In the genomic region with DNA sequence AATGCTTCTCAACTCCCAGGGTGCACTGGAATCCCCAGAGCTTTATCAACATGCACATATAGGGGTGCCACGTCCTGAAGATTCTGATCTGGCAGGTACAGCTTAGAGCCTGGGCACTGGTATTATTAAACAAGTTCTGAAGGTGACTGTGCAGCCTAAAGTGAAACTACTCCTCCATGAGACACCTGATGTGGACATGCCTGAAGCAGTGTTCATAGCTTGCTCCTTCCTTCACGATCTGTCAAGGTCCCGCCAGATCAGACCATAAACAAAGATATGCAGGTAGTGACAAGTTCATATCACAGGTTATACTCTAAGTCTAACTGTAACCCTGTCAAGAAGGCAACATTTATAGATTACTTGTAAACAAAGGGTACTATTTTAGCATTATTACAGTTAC, we compare ENCODE assay signal across 1 cellular context.
TF ChIP-seq lines count a peak whose summit lies in the region.

No MANE protein-coding gene starts in this region.

TF ChIP-seq in GM23338, 12 proteins besides CTCF, POLR2A, EP300 and RAD21 (continued from another document):
- TF ChIP-seq, protein P1, sequence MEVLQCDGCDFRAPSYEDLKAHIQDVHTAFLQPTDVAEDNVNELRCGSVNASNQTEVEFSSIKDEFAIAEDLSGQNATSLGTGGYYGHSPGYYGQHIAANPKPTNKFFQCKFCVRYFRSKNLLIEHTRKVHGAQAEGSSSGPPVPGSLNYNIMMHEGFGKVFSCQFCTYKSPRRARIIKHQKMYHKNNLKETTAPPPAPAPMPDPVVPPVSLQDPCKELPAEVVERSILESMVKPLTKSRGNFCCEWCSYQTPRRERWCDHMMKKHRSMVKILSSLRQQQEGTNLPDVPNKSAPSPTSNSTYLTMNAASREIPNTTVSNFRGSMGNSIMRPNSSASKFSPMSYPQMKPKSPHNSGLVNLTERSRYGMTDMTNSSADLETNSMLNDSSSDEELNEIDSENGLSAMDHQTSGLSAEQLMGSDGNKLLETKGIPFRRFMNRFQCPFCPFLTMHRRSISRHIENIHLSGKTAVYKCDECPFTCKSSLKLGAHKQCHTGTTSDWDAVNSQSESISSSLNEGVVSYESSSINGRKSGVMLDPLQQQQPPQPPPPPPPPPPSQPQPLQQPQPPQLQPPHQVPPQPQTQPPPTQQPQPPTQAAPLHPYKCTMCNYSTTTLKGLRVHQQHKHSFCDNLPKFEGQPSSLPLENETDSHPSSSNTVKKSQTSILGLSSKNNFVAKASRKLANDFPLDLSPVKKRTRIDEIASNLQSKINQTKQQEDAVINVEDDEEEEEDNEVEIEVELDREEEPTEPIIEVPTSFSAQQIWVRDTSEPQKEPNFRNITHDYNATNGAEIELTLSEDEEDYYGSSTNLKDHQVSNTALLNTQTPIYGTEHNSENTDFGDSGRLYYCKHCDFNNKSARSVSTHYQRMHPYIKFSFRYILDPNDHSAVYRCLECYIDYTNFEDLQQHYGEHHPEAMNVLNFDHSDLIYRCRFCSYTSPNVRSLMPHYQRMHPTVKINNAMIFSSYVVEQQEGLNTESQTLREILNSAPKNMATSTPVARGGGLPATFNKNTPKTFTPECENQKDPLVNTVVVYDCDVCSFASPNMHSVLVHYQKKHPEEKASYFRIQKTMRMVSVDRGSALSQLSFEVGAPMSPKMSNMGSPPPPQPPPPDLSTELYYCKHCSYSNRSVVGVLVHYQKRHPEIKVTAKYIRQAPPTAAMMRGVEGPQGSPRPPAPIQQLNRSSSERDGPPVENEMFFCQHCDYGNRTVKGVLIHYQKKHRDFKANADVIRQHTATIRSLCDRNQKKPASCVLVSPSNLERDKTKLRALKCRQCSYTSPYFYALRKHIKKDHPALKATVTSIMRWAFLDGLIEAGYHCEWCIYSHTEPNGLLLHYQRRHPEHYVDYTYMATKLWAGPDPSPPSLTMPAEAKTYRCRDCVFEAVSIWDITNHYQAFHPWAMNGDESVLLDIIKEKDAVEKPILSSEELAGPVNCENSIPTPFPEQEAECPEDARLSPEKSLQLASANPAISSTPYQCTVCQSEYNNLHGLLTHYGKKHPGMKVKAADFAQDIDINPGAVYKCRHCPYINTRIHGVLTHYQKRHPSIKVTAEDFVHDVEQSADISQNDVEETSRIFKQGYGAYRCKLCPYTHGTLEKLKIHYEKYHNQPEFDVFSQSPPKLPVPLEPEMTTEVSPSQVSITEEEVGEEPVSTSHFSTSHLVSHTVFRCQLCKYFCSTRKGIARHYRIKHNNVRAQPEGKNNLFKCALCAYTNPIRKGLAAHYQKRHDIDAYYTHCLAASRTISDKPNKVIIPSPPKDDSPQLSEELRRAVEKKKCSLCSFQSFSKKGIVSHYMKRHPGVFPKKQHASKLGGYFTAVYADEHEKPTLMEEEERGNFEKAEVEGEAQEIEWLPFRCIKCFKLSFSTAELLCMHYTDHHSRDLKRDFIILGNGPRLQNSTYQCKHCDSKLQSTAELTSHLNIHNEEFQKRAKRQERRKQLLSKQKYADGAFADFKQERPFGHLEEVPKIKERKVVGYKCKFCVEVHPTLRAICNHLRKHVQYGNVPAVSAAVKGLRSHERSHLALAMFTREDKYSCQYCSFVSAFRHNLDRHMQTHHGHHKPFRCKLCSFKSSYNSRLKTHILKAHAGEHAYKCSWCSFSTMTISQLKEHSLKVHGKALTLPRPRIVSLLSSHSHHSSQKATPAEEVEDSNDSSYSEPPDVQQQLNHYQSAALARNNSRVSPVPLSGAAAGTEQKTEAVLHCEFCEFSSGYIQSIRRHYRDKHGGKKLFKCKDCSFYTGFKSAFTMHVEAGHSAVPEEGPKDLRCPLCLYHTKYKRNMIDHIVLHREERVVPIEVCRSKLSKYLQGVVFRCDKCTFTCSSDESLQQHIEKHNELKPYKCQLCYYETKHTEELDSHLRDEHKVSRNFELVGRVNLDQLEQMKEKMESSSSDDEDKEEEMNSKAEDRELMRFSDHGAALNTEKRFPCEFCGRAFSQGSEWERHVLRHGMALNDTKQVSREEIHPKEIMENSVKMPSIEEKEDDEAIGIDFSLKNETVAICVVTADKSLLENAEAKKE (CRISPR knock-in tag; IDR thresholded peaks at IDR 0.05), result no peak
- no peak for TF ChIP-seq ZNF331 (CRISPR knock-in tag; IDR thresholded peaks at IDR 0.05; ENCODE audit: low read depth)
- TF ChIP-seq, protein P2, sequence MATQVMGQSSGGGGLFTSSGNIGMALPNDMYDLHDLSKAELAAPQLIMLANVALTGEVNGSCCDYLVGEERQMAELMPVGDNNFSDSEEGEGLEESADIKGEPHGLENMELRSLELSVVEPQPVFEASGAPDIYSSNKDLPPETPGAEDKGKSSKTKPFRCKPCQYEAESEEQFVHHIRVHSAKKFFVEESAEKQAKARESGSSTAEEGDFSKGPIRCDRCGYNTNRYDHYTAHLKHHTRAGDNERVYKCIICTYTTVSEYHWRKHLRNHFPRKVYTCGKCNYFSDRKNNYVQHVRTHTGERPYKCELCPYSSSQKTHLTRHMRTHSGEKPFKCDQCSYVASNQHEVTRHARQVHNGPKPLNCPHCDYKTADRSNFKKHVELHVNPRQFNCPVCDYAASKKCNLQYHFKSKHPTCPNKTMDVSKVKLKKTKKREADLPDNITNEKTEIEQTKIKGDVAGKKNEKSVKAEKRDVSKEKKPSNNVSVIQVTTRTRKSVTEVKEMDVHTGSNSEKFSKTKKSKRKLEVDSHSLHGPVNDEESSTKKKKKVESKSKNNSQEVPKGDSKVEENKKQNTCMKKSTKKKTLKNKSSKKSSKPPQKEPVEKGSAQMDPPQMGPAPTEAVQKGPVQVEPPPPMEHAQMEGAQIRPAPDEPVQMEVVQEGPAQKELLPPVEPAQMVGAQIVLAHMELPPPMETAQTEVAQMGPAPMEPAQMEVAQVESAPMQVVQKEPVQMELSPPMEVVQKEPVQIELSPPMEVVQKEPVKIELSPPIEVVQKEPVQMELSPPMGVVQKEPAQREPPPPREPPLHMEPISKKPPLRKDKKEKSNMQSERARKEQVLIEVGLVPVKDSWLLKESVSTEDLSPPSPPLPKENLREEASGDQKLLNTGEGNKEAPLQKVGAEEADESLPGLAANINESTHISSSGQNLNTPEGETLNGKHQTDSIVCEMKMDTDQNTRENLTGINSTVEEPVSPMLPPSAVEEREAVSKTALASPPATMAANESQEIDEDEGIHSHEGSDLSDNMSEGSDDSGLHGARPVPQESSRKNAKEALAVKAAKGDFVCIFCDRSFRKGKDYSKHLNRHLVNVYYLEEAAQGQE (IDR thresholded peaks at IDR 0.05; ENCODE audit: unreplicated experiment), result no peak
- no peak for TF ChIP-seq CREB1 (CRISPR knock-in tag; IDR thresholded peaks at IDR 0.05; ENCODE audit: low read depth)
- TF ChIP-seq ZNF114 (CRISPR knock-in tag; IDR thresholded peaks at IDR 0.05), result no peak
- no peak for TF ChIP-seq JUNB (IDR thresholded peaks at IDR 0.05; ENCODE audit: unreplicated experiment)
- TF ChIP-seq POLR2AphosphoS5 (IDR thresholded peaks at IDR 0.05; ENCODE audit: low read depth), result no peak
